In genomic region chr17:45777388-45777787, GRCh38 we compare ENCODE assay signal across 26 cellular contexts. TPM values are rescaled to one million over a fixed set of nuclear protein-coding genes. Genes with fewer than 3 reads are reported as not detected.
DNase-seq lines count a peak whose midpoint lies in the region; ATAC-seq, FAIRE-seq and TF ChIP-seq lines count a peak whose summit lies in the region.
"Had no signal": no experiment of that assay in that cellular context is flagged by ENCODE, and none has a peak within 500 bp of the region (broad histone marks: within the 10 kb centered on the region; RNA-seq: fewer than 3 reads in every experiment).

No MANE protein-coding gene starts in this region.

- intact Hi-C loops in HCT116 (cut with micrococcal nuclease) = no loop called here
- intact Hi-C loops in PC-3 (cut with micrococcal nuclease) = no loop called here
- intact Hi-C loops in colonic mucosa (cut with DNase I) = no loop called here

- 62% methylated on average over 3 of the region's 3 CpGs for WGBS in A549 (ENCODE audit: missing lambda C conversion rate)
- WGBS in liver = 73% methylated on average over 3 of the region's 3 CpGs

- H3K36me3 ChIP-seq in HCT116 (ENCODE audit: control insufficient read depth in 1 of 2, insufficient read depth in 2 of 2, low read length in 2 of 2) (no peaks in the 10 kb centered on the region), liver (ENCODE audit: control insufficient read depth in 4 of 4, insufficient read depth in 3 of 4, low read depth in 1 of 4, low read length in 3 of 4) (no peaks in the 10 kb centered on the region), PC-3 (ENCODE audit: low read depth, low read length) (no peaks in the 10 kb centered on the region), colonic mucosa (no peaks in the 10 kb centered on the region)
- H3K36me3 ChIP-seq: BLaER1 had no signal

- no peak for TF ChIP-seq RAD21 in A549 (conservative IDR thresholded peaks at IDR 0.05 in 1 of 2, IDR thresholded peaks at IDR 0.05 in 1 of 2)
- TF ChIP-seq RAD21 in HCT116 (IDR thresholded peaks at IDR 0.05; ENCODE audit: low read depth) = no peak
- no peak for TF ChIP-seq RAD21 in liver (IDR thresholded peaks at IDR 0.05)

- no peak for TF ChIP-seq EP300 in A549 (IDR thresholded peaks at IDR 0.05)

- CTCF ChIA-PET in A549 (lab: Yijun Ruan, JAX) = interaction anchor here (1.0 to 2.1 kb wide), 4 partner anchors 19 to 56 kb away, joined by 3 to 8 read pairs (median 3); no protein-coding TSS in a partner anchor
- CTCF ChIA-PET in HCT116 (lab: Charles Lee) = no interaction called here
- CTCF ChIA-PET in PC-3 (lab: Charles Lee) = no interaction called here

- peaks cover 7% of the 10 kb centered on the region; the same call in 1 of the 3 replicates for H3K9me3 ChIP-seq in A549
- H3K9me3 ChIP-seq in HCT116 (ENCODE audit: control insufficient read depth in 1 of 2, insufficient read depth in 1 of 2, low read depth in 1 of 2, low read length in 2 of 2) = no peaks in the 10 kb centered on the region
- no peaks in the 10 kb centered on the region for H3K9me3 ChIP-seq in liver (ENCODE audit: control insufficient read depth in 4 of 4, low read length in 3 of 4)
- H3K9me3 ChIP-seq in PC-3 (ENCODE audit: low read length) = no peaks in the 10 kb centered on the region
- H3K9me3 ChIP-seq in colonic mucosa = no peaks in the 10 kb centered on the region

- H3K79me2 ChIP-seq in HCT116 (ENCODE audit: insufficient read depth, low read length) = no peaks in the 10 kb centered on the region
- no peaks in the 10 kb centered on the region for H3K79me2 ChIP-seq in PC-3 (ENCODE audit: low read length)

- BruUV-seq in HCT116 (replicated peaks; lab: Mats Ljungman, UMichigan) = no TSS peak
- no TSS peak for BruUV-seq in PC-3 (replicated peaks; lab: Mats Ljungman, UMichigan)

- DNase-seq in A549 (ENCODE audit: low read depth in 1 of 2, low spot score in 1 of 2) (no peak), HCT116 (ENCODE audit: low read depth, low spot score) (no peak), amniotic epithelial cell (ENCODE audit: low read depth) (peak; percentile 5), SIG-M5 treated with dmso at 0.1 percent for 504 hours (lab: John Stamatoyannopoulos, UW; ENCODE audit: unreplicated experiment) (no peak), PC-3 (no peak), colonic mucosa (no peak)
- DNase-seq: CD4-positive, CD25-positive, alpha-beta regulatory T cell; Karpas-422; NCI-H1092 treated with DMSO at 0.1 percent for 48 hours; NCI-H1436 treated with DMSO at 0.1 percent for 48 hours; NCI-H187 treated with DMSO at 0.1 percent for 48 hours; NCI-H2171 treated with DMSO at 0.1 percent for 48 hours; NCI-H345; NCI-H510A treated with DMSO at 0.1 percent for 48 hours; PC-9; Right ventricle myocardium superior; RPMI8226 had no signal

- H3K4me2 ChIP-seq in A549 = no peak overlapping the region
- H3K4me2 ChIP-seq in HCT116 (ENCODE audit: low read length) = no peak overlapping the region
- no peak overlapping the region for H3K4me2 ChIP-seq in PC-3 (ENCODE audit: low read length)
- H3K4me2 ChIP-seq: BLaER1, PC-9 had no signal

- H3F3A ChIP-seq in PC-3 (ENCODE audit: low read length, unreplicated experiment) = no peaks in the 10 kb centered on the region

- no peak for FAIRE-seq in A549 (lab: Jason Lieb, UNC)
- FAIRE-seq: D721Med, H54 had no signal

- H4K20me1 ChIP-seq in HCT116 (ENCODE audit: insufficient read depth) (no peaks in the 10 kb centered on the region), PC-3 (ENCODE audit: low read length) (no peaks in the 10 kb centered on the region)

- no peak overlapping the region for H2AFZ ChIP-seq in HCT116 (ENCODE audit: low read depth, low read length, poor library complexity, severe bottlenecking)
- no peak overlapping the region for H2AFZ ChIP-seq in PC-3 (ENCODE audit: low read length)
- H2AFZ ChIP-seq: PC-9 had no signal

- H3K4me3 ChIP-seq in A549 = no peak overlapping the region
- no peak overlapping the region for H3K4me3 ChIP-seq in HCT116 (replicated peaks in 1 of 2; ENCODE audit: low read depth in 1 of 2, low read length in 2 of 2)
- H3K4me3 ChIP-seq in liver (ENCODE audit: low read depth in 1 of 3, low read length in 3 of 3) = no peak overlapping the region
- no peak overlapping the region for H3K4me3 ChIP-seq in PC-3 (ENCODE audit: low read length)
- no peak overlapping the region for H3K4me3 ChIP-seq in colonic mucosa
- H3K4me3 ChIP-seq: BLaER1, PC-9 had no signal

- H3K27me3 ChIP-seq in HCT116 (ENCODE audit: insufficient read depth, low read length) (peaks cover 13% of the 10 kb centered on the region; the same call in 1 of the 2 replicates), liver (ENCODE audit: control insufficient read depth in 4 of 4, insufficient read depth in 4 of 4, low read length in 3 of 4) (peaks cover 0 to 7% (median 2%) of the 10 kb centered on the region in 4 donors), PC-3 (ENCODE audit: low read length) (peaks cover 51% of the 10 kb centered on the region), colonic mucosa (peaks cover 7% of the 10 kb centered on the region)

- TF ChIP-seq CTCF in A549 (IDR thresholded peaks at IDR 0.05) = no peak
- no peak for TF ChIP-seq CTCF in HCT116 (IDR thresholded peaks at IDR 0.05 in 2 of 3, conservative IDR thresholded peaks at IDR 0.05 in 1 of 3; ENCODE audit: borderline replicate concordance in 1 of 3, insufficient read depth in 1 of 3, low read depth in 2 of 3, low read length in 2 of 3)
- TF ChIP-seq CTCF in liver (IDR thresholded peaks at IDR 0.05; ENCODE audit: low read depth, low read length, missing input control) = no peak
- no peak for TF ChIP-seq CTCF in PC-3 (conservative IDR thresholded peaks at IDR 0.05; ENCODE audit: low read depth, low read length)
- TF ChIP-seq CTCF in colonic mucosa (IDR thresholded peaks at IDR 0.05) = no peak

- H3K27ac ChIP-seq in A549 = no peak overlapping the region
- H3K27ac ChIP-seq in HCT116 (ENCODE audit: low read depth, low read length) = no peak overlapping the region
- H3K27ac ChIP-seq in liver (ENCODE audit: low read depth in 1 of 2, low read length in 2 of 2) = no peak overlapping the region
- no peak overlapping the region for H3K27ac ChIP-seq in PC-3 (ENCODE audit: low read length)
- H3K27ac ChIP-seq in colonic mucosa = no peak overlapping the region
- H3K27ac ChIP-seq: BLaER1, PC-9 had no signal

- H3K9me2 ChIP-seq in HCT116 (ENCODE audit: insufficient read depth) (no peaks in the 10 kb centered on the region), PC-3 (replicated peaks; ENCODE audit: low read length) (no peaks in the 10 kb centered on the region)

- POLR2A ChIA-PET in A549 (lab: Yijun Ruan, JAX) = no interaction called here
- POLR2A ChIA-PET in HCT116 (lab: Charles Lee) = no interaction called here
- POLR2A ChIA-PET in PC-3 (lab: Charles Lee; ENCODE audit: unreplicated experiment) = no interaction called here

- no peak for TF ChIP-seq POLR2A in A549 (IDR thresholded peaks at IDR 0.05; ENCODE audit: low read length)
- TF ChIP-seq POLR2A in HCT116 (IDR thresholded peaks at IDR 0.05; ENCODE audit: borderline replicate concordance, extremely low read depth, insufficient read depth, insufficient read length) = no peak

- H3K4me1 ChIP-seq in A549 = peaks cover 16% of the 10 kb centered on the region
- peaks cover 3 to 7% of the 10 kb centered on the region in 2 experiments; a peak in 2 of 4 replicates for H3K4me1 ChIP-seq in HCT116 (ENCODE audit: control insufficient read depth in 1 of 2, insufficient read depth in 2 of 2, low read length in 2 of 2)
- no peaks in the 10 kb centered on the region for H3K4me1 ChIP-seq in liver (ENCODE audit: control insufficient read depth in 4 of 4, insufficient read depth in 4 of 4, low read length in 3 of 4)
- no peaks in the 10 kb centered on the region for H3K4me1 ChIP-seq in PC-3 (ENCODE audit: insufficient read depth, low read length)
- no peaks in the 10 kb centered on the region for H3K4me1 ChIP-seq in colonic mucosa
- H3K4me1 ChIP-seq: BLaER1 had no signal

- RAD21 ChIA-PET in HCT116 (lab: Charles Lee; ENCODE audit: low non-redundant PET in 1 of 2, low total read pairs in 2 of 2, uncharacterized antibody in 2 of 2, unreplicated experiment in 2 of 2) = interaction anchor here in 1 of 2 experiments (0.7 kb wide), 1 partner anchor 218 kb away, joined by 3 read pairs; no protein-coding TSS in a partner anchor

- no peak for ATAC-seq in A549
- no peak for ATAC-seq in HCT116
- ATAC-seq in PC-3 = no peak

- H3K9ac ChIP-seq in HCT116 (ENCODE audit: low read length) = no peak overlapping the region
- H3K9ac ChIP-seq in liver (ENCODE audit: low read depth in 1 of 2, low read length in 2 of 2) = no peak overlapping the region
- no peak overlapping the region for H3K9ac ChIP-seq in PC-3 (ENCODE audit: low read length)
- no peak overlapping the region for H3K9ac ChIP-seq in colonic mucosa (ENCODE audit: low read depth in 2 of 2, low read length in 2 of 2)
- H3K9ac ChIP-seq: BLaER1 had no signal

TF ChIP-seq in A549, 52 proteins besides CTCF, POLR2A, EP300 and RAD21 (continues in another document):
- TF ChIP-seq ZFP36 (IDR thresholded peaks at IDR 0.05; ENCODE audit: borderline replicate concordance, partially characterized antibody) = no peak

TF ChIP-seq in liver, 16 proteins besides CTCF, POLR2A, EP300 and RAD21 (continues in another document):
- TF ChIP-seq JUND (IDR thresholded peaks at IDR 0.05) = no peak
- no peak for TF ChIP-seq YY1 (IDR thresholded peaks at IDR 0.05)

RNA-seq across cellular contexts. Expression of gene CRHR1, which starts 6.7 kb away (rescaled TPM):
- polyA plus RNA-seq in A549 (2011; rRNA removed) (0.09 TPM in 1 of 2 replicates, not detected in the other), A549 (2017; fragmentation: RNase III; extraction: RNeasy Plus Mini Kit Qiagen cat#74134 plus additional on column Dnase treatment) (0.12 TPM in 1 of 3 replicates, not detected in the others), liver (not detected)
- polyA plus RNA-seq in A549 (2012; cell fraction: cytosol; rRNA removed) = 0.04 and 0.08 TPM in 2 replicates
- 0.05 and 0.10 TPM in 2 replicates for polyA plus RNA-seq in A549 (2012; cell fraction: nucleus; rRNA removed)
- not detected in 2 replicates for polyA minus RNA-seq in A549 (2011; rRNA and poly(A)+ RNA removed)
- total RNA-seq in HCT116 (2021; ENCODE audit: unreplicated experiment) (0.12 TPM), liver (not detected), PC-3 (2014; rRNA removed) (not detected in 2 replicates), colonic mucosa (not detected)
- polyA plus RNA-seq in HCT116 (2012) = 0.31 TPM in 2 replicates
- total RNA-seq: CD4-positive, CD25-positive, alpha-beta regulatory T cell; G401; M059J; PC-9; Right ventricle myocardium superior; T-helper 1 cell treated with Interleukin-12 subunit alpha and Interleukin-12 subunit beta and Interleukin-4 antibody, amounts not matched to agents 30 ng/mL and 1 ng/mL, for 36 hours had no signal
- polyA plus RNA-seq: AG04450; CD4-positive, CD25-positive, alpha-beta regulatory T cell; IgD-negative memory B cell had no signal

Comparison
In these comparisons a context has a peak if more than half of its experiments do, and no peak if none do; other contexts are left out.
1. Of the 6 proteins assayed by ChIP-seq in both A549 and HCT116: peak only in A549: none; only in HCT116: none; in both: REST; in neither: 5.